ENCODE assay signal across 8 cellular contexts in the genomic region with DNA sequence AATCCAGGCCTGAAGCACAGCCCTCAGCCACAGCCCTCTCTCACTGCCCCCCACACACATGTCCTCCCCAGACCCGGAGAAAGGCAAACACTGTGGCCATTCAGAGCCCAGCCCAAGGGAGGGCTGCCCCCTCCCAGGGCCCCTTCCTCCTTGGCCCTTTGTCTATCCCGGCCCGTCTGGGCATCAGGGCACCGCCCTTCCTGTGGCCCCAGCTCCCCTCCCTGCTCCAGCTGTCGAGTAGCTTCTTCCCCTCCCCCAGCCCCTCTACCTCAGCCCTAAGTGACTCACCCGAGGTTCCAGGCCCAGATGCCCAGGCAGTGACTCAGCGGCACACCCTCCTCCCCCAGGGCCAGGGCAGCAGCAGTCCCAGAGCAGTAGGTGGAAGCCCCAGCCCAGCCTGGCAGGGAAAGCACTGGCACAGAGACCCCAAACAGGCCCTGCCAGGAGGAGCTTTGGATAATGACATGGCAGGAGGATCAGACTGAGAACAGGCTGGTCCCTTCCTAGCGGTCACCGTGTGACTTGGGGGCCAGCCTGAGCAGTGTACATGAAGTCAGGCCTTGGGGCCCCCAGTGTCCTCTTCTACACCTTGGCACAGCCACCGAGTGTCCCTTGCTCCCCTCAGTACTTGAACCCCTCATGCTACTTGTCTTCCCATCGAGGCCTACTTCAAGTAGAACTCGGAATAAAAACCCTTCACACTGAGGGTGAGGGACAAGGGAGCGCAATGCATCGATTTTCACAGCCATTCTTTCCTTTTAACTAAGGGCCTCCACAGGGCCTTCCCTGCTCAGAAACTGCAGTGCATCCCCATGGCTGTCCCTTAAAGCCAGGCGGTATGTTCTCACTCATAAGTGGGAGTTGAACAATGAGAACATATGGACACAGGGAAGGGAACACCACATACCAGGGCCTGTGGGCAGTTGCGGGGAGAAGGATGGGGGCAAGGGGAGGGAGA. TPM values are rescaled to one million over a fixed set of nuclear protein-coding genes. Genes with fewer than 3 reads are reported as not detected.
DNase-seq lines count a peak whose midpoint lies in the region; ATAC-seq and TF ChIP-seq lines count a peak whose summit lies in the region.

No MANE protein-coding gene starts in this region.

- peaks cover 11 to 25% of the 10 kb centered on the region in 2 donors for H3K4me1 ChIP-seq in breast epithelium

- no peaks in the 10 kb centered on the region for H3K9me3 ChIP-seq in breast epithelium

- peak in 1 of 3 donors; percentile 17 for TF ChIP-seq CTCF in breast epithelium (IDR thresholded peaks at IDR 0.05)

- peak overlapping the region; percentile 99 for H3K27ac ChIP-seq in breast epithelium

- no peak for ATAC-seq in HG03139 (IDR thresholded peaks at IDR 0.05; ENCODE audit: unreplicated experiment)

- peak overlapping the region in 1 of 3 donors; percentile 13 for H3K4me3 ChIP-seq in breast epithelium

- H3K36me3 ChIP-seq in breast epithelium, result no peaks in the 10 kb centered on the region

- intact Hi-C loops in breast epithelium (cut with DNase I; ENCODE audit: low total_unique reads), result no loop called here

- no peaks in the 10 kb centered on the region for H3K27me3 ChIP-seq in breast epithelium

- TF ChIP-seq POLR2A in breast epithelium (IDR thresholded peaks at IDR 0.05), result no peak

- DNase-seq in NCI-H748 (lab: John Stamatoyannopoulos, UW; ENCODE audit: unreplicated experiment) (peak; percentile 74), NCI-H748 treated with DMSO at 0.1 percent for 48 hours (lab: John Stamatoyannopoulos, UW) (no peak), NCI-H2107 (lab: John Stamatoyannopoulos, UW) (peak; percentile 84), breast epithelium (ENCODE audit: low spot score in 2 of 2) (peak; percentile 96 to 98), islet precursor cell (peak; percentile 100)
- DNase-seq in activated CD4-positive, CD25-positive, alpha-beta regulatory T cell (lab: John Stamatoyannopoulos, UW), result peak; percentile 58 to 83 (median 71)
- DNase-seq in stimulated activated CD4-positive, alpha-beta T cell treated with anti-CD3 and anti-CD28 coated beads, Interleukin-12 subunit alpha, Interleukin-12 subunit beta, amount 100 ng/mL, for 4 hours, result peak; percentile 80

RNA-seq across cellular contexts. Expression of a gene that starts 1.0 kb away (rescaled TPM):
- 1 to 10 TPM in 1 of 3 donors, under 1 TPM in 1, not detected in 1; 0.33 to 5.4 TPM for total RNA-seq in breast epithelium

RNA-seq across cellular contexts. Expression of a gene that starts 17.6 kb away (rescaled TPM):
- total RNA-seq in breast epithelium, result 1 to 10 TPM in 2 of 3 donors, under 1 TPM in 1; 0.44 to 2.6 (median 2.2) TPM

RNA-seq across cellular contexts. Expression of a gene that starts 21.1 kb away (rescaled TPM):
- 1,000 to 10,000 TPM in 1 of 3 donors, 100 to 1,000 TPM in 2; 177 to 1,015 (median 198) TPM for total RNA-seq in breast epithelium

RNA-seq across cellular contexts. Expression of a gene that starts 26.0 kb away (rescaled TPM):
- not detected for total RNA-seq in breast epithelium

RNA-seq across cellular contexts. Expression of a gene that starts 30.9 kb away (rescaled TPM):
- total RNA-seq in breast epithelium, result 100 to 1,000 TPM; 351 to 861 (median 423) TPM
